Comparison of ENCODE assay signal across 8 cellular contexts in genomic region chr4:163493643-163494359, GRCh38. TPM values are rescaled to one million over a fixed set of nuclear protein-coding genes. Genes with fewer than 3 reads are reported as not detected.
DNase-seq lines count a peak whose midpoint lies in the region; ATAC-seq and TF ChIP-seq lines count a peak whose summit lies in the region.

No MANE protein-coding gene starts in this region.

- H3K9me3 Mint-ChIP-seq in HFFc6, result no peaks in the 10 kb centered on the region

- in situ Hi-C loops in Panc1 (cut with HindIII; ENCODE audit: low pct_unique_long_range_greater_than_20kb, low sequenced_read_pairs), result no loop called here

- H3K27ac ChIP-seq in DOHH2 (ENCODE audit: low read depth, low read length) (peak overlapping the region; percentile 83), Panc1 (ENCODE audit: low read length) (peak overlapping the region; percentile 95), dorsolateral prefrontal cortex (peak overlapping the region in 55 of 59 donors; percentile 3 to 88 (median 77)), muscle layer of duodenum (ENCODE audit: low read length) (peak overlapping the region; percentile 91)

- H3K36me3 ChIP-seq in DOHH2 (ENCODE audit: control insufficient read depth, low read length) (peaks cover 32% of the 10 kb centered on the region), Panc1 (ENCODE audit: control insufficient read depth, insufficient read depth, low read length) (peaks cover 6% of the 10 kb centered on the region; the same call in 1 of the 2 replicates), muscle layer of duodenum (ENCODE audit: control insufficient read depth in 1 of 2, insufficient read depth in 2 of 2, low read length in 2 of 2) (no peaks in the 10 kb centered on the region)

- intact Hi-C loops in Panc1 (cut with micrococcal nuclease; ENCODE audit: unreplicated experiment) (no loop called here), dorsolateral prefrontal cortex (cut with DNase I) (loop anchor here in 1 of 2 donors (2.0 kb wide), 1 partner anchor 51 kb away; no protein-coding TSS in a partner anchor)

- no peaks in the 10 kb centered on the region for H3K27me3 ChIP-seq in DOHH2 (ENCODE audit: control insufficient read depth, low read length)
- no peaks in the 10 kb centered on the region for H3K27me3 ChIP-seq in Panc1 (ENCODE audit: control insufficient read depth, insufficient read depth, low read length)
- no peaks in the 10 kb centered on the region for H3K27me3 ChIP-seq in dorsolateral prefrontal cortex
- no peaks in the 10 kb centered on the region for H3K27me3 ChIP-seq in muscle layer of duodenum (ENCODE audit: low read depth, low read length)

- POLR2A ChIA-PET in Panc1 (lab: Charles Lee), result interaction anchor here (0.6 kb wide), 1 partner anchor 1274 kb away, joined by 4 read pairs; no protein-coding TSS in a partner anchor

- no peak for DNase-seq in HFFc6
- DNase-seq in Panc1 (ENCODE audit: low read depth, low spot score), result no peak
- peak in 1 of 10 donors; percentile 4 for DNase-seq in dorsolateral prefrontal cortex
- DNase-seq in DMS 273 (lab: John Stamatoyannopoulos, UW; ENCODE audit: unreplicated experiment), result no peak
- DNase-seq in cortex of kidney (lab: John Stamatoyannopoulos, UW), result no peak
- no peak for DNase-seq in NCI-H526 (lab: John Stamatoyannopoulos, UW)

- H3K27me3 Mint-ChIP-seq in HFFc6 (ENCODE audit: insufficient read depth), result peaks cover 9% of the 10 kb centered on the region

- H3K4me3 Mint-ChIP-seq in HFFc6, result peak overlapping the region; percentile 100

- no peaks in the 10 kb centered on the region for H3K9me3 ChIP-seq in DOHH2 (ENCODE audit: control insufficient read depth, insufficient read depth, low read length)
- H3K9me3 ChIP-seq in Panc1 (ENCODE audit: control insufficient read depth, insufficient read depth, low read depth, low read length), result no peaks in the 10 kb centered on the region
- no peaks in the 10 kb centered on the region for H3K9me3 ChIP-seq in muscle layer of duodenum (ENCODE audit: control insufficient read depth in 1 of 2, low read length in 2 of 2)

- H4K20me1 ChIP-seq in DOHH2 (ENCODE audit: control insufficient read depth, insufficient read depth, low read depth, low read length), result no peaks in the 10 kb centered on the region

- peaks cover 31% of the 10 kb centered on the region for H3K4me1 Mint-ChIP-seq in HFFc6 (ENCODE audit: low read depth)

- H3K4me2 ChIP-seq in DOHH2 (ENCODE audit: low read length), result peak overlapping the region; percentile 78

- CTCF ChIA-PET in Panc1 (lab: Charles Lee), result interaction anchor here (0.6 to 1.2 kb wide), 3 partner anchors 52 to 161 kb away, joined by 3 to 9 read pairs (median 3); partner anchors contain the start of gene NPY1R

- no peaks in the 10 kb centered on the region for H3K9me2 ChIP-seq in DOHH2 (replicated peaks; ENCODE audit: control insufficient read depth, low read length)

- H3K4me3 ChIP-seq in DOHH2 (ENCODE audit: low read length) (peak overlapping the region; percentile 100), Panc1 (ENCODE audit: low read depth in 2 of 2, low read length in 2 of 2) (peak overlapping the region; percentile 82 to 83), dorsolateral prefrontal cortex (peak overlapping the region; percentile 50 to 98 (median 85)), muscle layer of duodenum (ENCODE audit: low read depth in 1 of 2, low read length in 2 of 2) (peak overlapping the region; percentile 94 to 95)

- TF ChIP-seq CTCF in DOHH2 (IDR thresholded peaks at IDR 0.05; ENCODE audit: low read depth, low read length, poor library complexity, severe bottlenecking) (no peak), HFFc6 (IDR thresholded peaks at IDR 0.05) (no peak), Panc1 (IDR thresholded peaks at IDR 0.05) (no peak), dorsolateral prefrontal cortex (IDR thresholded peaks at IDR 0.05 in 54 of 56, conservative IDR thresholded peaks at IDR 0.05 in 2 of 56; ENCODE audit: low read depth in 1 of 56, partially characterized antibody in 56 of 56) (no peak)

- peaks cover 16% of the 10 kb centered on the region for H3F3A ChIP-seq in DOHH2 (ENCODE audit: control insufficient read depth, insufficient read depth)

- ATAC-seq in Panc1, result peak; percentile 74

- BruUV-seq in Panc1 (replicated peaks; lab: Mats Ljungman, UMichigan), result no TSS peak

- peaks cover 26% of the 10 kb centered on the region for H3K4me1 ChIP-seq in DOHH2 (ENCODE audit: control insufficient read depth, low read length)
- peaks cover 4% of the 10 kb centered on the region; the same call in 1 of the 2 replicates for H3K4me1 ChIP-seq in Panc1 (ENCODE audit: control insufficient read depth, insufficient read depth, low read length)
- H3K4me1 ChIP-seq in muscle layer of duodenum (ENCODE audit: control insufficient read depth in 1 of 2, insufficient read depth in 2 of 2, low read length in 2 of 2), result peaks cover 0 to 8% of the 10 kb centered on the region in 2 donors

- peaks cover 9% of the 10 kb centered on the region for H3K36me3 Mint-ChIP-seq in HFFc6 (ENCODE audit: low read depth)

- peak overlapping the region; percentile 100 for H3K27ac Mint-ChIP-seq in HFFc6

- peaks cover 48% of the 10 kb centered on the region for H3K79me2 ChIP-seq in DOHH2 (ENCODE audit: control insufficient read depth, low read length)

RNA-seq across cellular contexts. Expression of gene TMA16, which starts 0.7 kb away (rescaled TPM):
- total RNA-seq in HFFc6 (2021; fragmentation: NEBNext Ultra II Directional; extraction: Animal tissue kit (Norgen Biotek cat#: 25700)), result 10 to 100 TPM; 25.6 to 36.9 (median 32.5) TPM
- 26.9 TPM for total RNA-seq in Panc1 (2021; ENCODE audit: unreplicated experiment)
- polyA plus RNA-seq in Panc1 (2012; ENCODE audit: insufficient read length), result 25.3 TPM
- total RNA-seq in dorsolateral prefrontal cortex, result 10 to 100 TPM in 97 of 120 experiments, 1 to 10 TPM in 23; 5.2 to 19.5 (median 12.7) TPM

RNA-seq across cellular contexts. Expression of gene TKTL2, which starts 20.2 kb away (rescaled TPM):
- total RNA-seq in HFFc6 (2021; fragmentation: NEBNext Ultra II Directional; extraction: Animal tissue kit (Norgen Biotek cat#: 25700)), result not detected
- total RNA-seq in Panc1 (2021; ENCODE audit: unreplicated experiment) (not detected), dorsolateral prefrontal cortex (under 1 TPM in 74 of 120 experiments, not detected in 46; 0.13 to 0.86 (median 0.25) TPM)
- not detected for polyA plus RNA-seq in Panc1 (2012; ENCODE audit: insufficient read length)
